ENCODE assay signal across 8 cellular contexts in the genomic region with DNA sequence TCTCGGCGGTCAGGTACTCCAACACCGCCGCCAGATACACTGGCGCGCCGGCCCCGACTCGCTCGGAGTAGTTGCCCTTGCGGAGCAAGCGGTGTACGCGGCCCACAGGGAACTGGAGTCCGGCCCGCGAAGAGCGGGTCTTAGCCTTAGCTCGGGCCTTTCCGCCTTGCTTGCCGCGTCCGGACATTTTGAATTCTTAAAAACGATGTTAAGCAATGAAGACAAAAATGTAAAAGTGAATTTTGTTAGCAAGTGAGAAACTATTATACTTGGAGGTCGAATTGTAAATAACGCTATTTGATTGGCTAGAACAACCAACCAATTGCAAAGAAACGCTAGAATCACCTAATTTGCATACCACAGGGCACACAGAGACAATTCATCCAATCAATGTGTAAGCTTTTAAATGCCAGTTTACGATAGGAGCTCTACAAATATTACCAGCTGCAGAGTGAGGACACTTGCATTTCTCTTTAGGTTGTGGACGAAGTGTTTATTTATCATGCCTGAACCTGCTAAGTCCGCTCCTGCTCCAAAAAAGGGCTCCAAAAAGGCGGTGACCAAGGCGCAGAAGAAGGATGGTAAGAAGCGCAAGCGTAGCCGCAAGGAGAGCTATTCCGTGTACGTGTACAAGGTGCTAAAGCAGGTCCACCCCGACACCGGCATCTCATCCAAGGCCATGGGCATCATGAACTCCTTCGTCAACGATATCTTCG.
DNase-seq lines count a peak whose midpoint lies in the region; ATAC-seq and TF ChIP-seq lines count a peak whose summit lies in the region.

No MANE protein-coding gene starts in this region.

- peaks cover 20% of the 10 kb centered on the region for H3K4me1 ChIP-seq in PC-9 (replicated peaks; ENCODE audit: insufficient read depth)
- H3K4me1 ChIP-seq in testis = no peaks in the 10 kb centered on the region

- peaks cover 27 to 50% (median 41%) of the 10 kb centered on the region in 4 donors for H3K4me1 Mint-ChIP-seq in naive thymus-derived CD8-positive, alpha-beta T cell

- DNase-seq in EL = peak; percentile 93
- peak; percentile 83 for DNase-seq in KG1 (lab: John Stamatoyannopoulos, UW)
- DNase-seq in PC-9 = peak; percentile 69 to 94
- peak; percentile 88 for DNase-seq in activated effector memory CD4-positive, alpha-beta T cell treated with anti-CD3 and anti-CD28 coated beads, Interleukin-2, amount 50 U/mL, for 16 hours
- DNase-seq in fibroblast of peridontal ligament (ENCODE audit: extremely low read depth) = peak; percentile 99
- DNase-seq in naive thymus-derived CD8-positive, alpha-beta T cell = peak; percentile 41 to 95 (median 76)
- peak; percentile 78 for DNase-seq in testis

- ATAC-seq in GM21786 (IDR thresholded peaks at IDR 0.05; ENCODE audit: unreplicated experiment) = peak; percentile 54
- peak; percentile 69 to 70 for ATAC-seq in naive thymus-derived CD8-positive, alpha-beta T cell

- H3F3A ChIP-seq in PC-9 (ENCODE audit: insufficient read depth, low read depth) = peaks cover 41% of the 10 kb centered on the region

- CTCF ChIA-PET in PC-9 (lab: Charles Lee) = interaction anchor here (0.6 to 1.9 kb wide), 2 partner anchors 10 to 23 kb away, joined by 4 to 8 read pairs; a partner anchor contains a TSS

- H3K9me3 ChIP-seq in PC-9 (ENCODE audit: insufficient read depth, low read depth) (no peaks in the 10 kb centered on the region), testis (no peaks in the 10 kb centered on the region)

- H3K27me3 ChIP-seq in PC-9 (ENCODE audit: insufficient read depth, low read depth) (no peaks in the 10 kb centered on the region), testis (no peaks in the 10 kb centered on the region)

- H2AFZ ChIP-seq in PC-9 = peak overlapping the region; percentile 76

- no peaks in the 10 kb centered on the region for H3K27me3 Mint-ChIP-seq in naive thymus-derived CD8-positive, alpha-beta T cell

- peak; percentile 38 for TF ChIP-seq POLR2A in testis (IDR thresholded peaks at IDR 0.05)

- peak overlapping the region; percentile 77 for H3K4me3 ChIP-seq in PC-9
- H3K4me3 ChIP-seq in testis = peak overlapping the region; percentile 52 to 78

- 0 out of 2 replicates have a peak, but pooled peaks cover 4% of the 10 kb centered on the region for H3K36me3 ChIP-seq in PC-9 (ENCODE audit: low read depth)
- H3K36me3 ChIP-seq in testis (ENCODE audit: low read depth, missing control alignments) = no peaks in the 10 kb centered on the region

- peak overlapping the region; percentile 94 to 99 (median 98) for H3K27ac Mint-ChIP-seq in naive thymus-derived CD8-positive, alpha-beta T cell

- peak overlapping the region; percentile 88 to 99 (median 96) for H3K4me3 Mint-ChIP-seq in naive thymus-derived CD8-positive, alpha-beta T cell

- H3K27ac ChIP-seq in PC-9 (peak overlapping the region; percentile 85), testis (peak overlapping the region; percentile 73 to 83)

- peaks cover 0 to under 1% (median 0%) of the 10 kb centered on the region in 9 donors for H3K9me3 Mint-ChIP-seq in naive thymus-derived CD8-positive, alpha-beta T cell

- H4K20me1 ChIP-seq in PC-9 (ENCODE audit: insufficient read depth) = no peaks in the 10 kb centered on the region

- H3K4me2 ChIP-seq in PC-9 = peak overlapping the region; percentile 94

- POLR2A ChIA-PET in PC-9 (lab: Charles Lee; ENCODE audit: unreplicated experiment) = interaction anchor here (0.5 to 3.8 kb wide), 52 partner anchors 9 to 1703 kb away, joined by 3 to 148 read pairs (median 5); a partner anchor contains a TSS
- POLR2A ChIA-PET in naive thymus-derived CD8-positive, alpha-beta T cell (lab: Charles Lee) = interaction anchor here (0.6 to 17.3 kb wide), 44 partner anchors 7 to 1694 kb away, joined by 3 to 616 read pairs (median 15); a partner anchor contains a TSS

- intact Hi-C loops in PC-9 (cut with micrococcal nuclease; ENCODE audit: unreplicated experiment) (loop anchor here (1.0 to 10.0 kb wide), 8 partner anchors 10 to 933 kb away; a partner anchor contains a TSS), testis (cut with DNase I; ENCODE audit: low total_unique reads) (no loop called here)

- 1 to 2% methylated on average over 28 to 42 of the region's 42 CpGs for WGBS in testis, 2 donors

- H3K79me2 ChIP-seq in PC-9 (ENCODE audit: low read depth) = peaks cover 28% of the 10 kb centered on the region

- BruUV-seq in PC-9 (replicated peaks; lab: Mats Ljungman, UMichigan) = TSS peak; percentile 90

- H3K36me3 Mint-ChIP-seq in naive thymus-derived CD8-positive, alpha-beta T cell = no peaks in the 10 kb centered on the region

- TF ChIP-seq CTCF in PC-9 (conservative IDR thresholded peaks at IDR 0.05) = no peak
- TF ChIP-seq CTCF in testis (IDR thresholded peaks at IDR 0.05) = no peak

- H3K9me2 ChIP-seq in PC-9 (ENCODE audit: insufficient read depth) = no peaks in the 10 kb centered on the region

Comparison
In these comparisons a context has a peak if more than half of its experiments do, and no peak if none do; other contexts are left out.
1. Peak in every context shown above with its lines: DNase-seq, ATAC-seq, H3K4me3 ChIP-seq and H3K27ac ChIP-seq.